Comparison of ENCODE assay signal across 8 cellular contexts in the genomic region with DNA sequence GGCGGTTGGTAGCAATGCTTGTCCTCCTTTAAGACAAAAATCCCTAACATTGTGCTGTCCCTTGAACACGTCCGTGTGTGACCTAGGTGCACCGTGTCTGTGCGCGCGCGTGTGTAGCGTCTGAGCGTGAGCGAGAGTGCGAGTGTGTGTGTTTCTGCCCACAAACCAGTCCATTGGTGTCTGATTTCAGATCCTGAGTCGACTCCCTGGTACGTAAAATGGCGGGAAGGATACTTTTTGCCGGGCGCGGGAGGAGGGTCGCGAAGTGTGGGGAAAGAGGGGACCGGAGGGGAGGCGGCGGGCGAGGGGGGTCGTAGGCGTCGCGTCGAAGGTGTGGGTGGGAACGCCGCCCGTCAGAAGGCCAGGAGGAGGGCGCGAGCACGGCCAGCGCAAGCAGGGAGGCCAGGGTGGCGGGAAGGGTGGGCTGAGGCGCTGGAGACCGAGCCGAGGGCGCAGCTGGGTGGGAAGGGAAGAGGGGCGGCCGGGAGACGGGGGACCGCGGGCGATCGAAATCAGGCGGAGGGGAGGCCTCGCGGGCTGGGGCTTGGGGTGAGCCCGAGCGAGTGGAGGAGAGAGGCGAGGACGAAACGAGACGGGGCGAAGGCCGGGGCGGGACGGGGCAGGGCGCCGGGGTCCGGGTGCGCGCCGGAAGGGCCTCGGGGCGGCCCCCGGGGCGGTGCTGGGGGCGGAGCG. TPM values are rescaled to one million over a fixed set of nuclear protein-coding genes. Genes with fewer than 3 reads are reported as not detected.
A peak's percentile ranks its signal among the peaks of the same experiment; 100 is the strongest.
DNase-seq lines count a peak whose midpoint lies in the region; ATAC-seq, FAIRE-seq and TF ChIP-seq lines count a peak whose summit lies in the region.

No MANE protein-coding gene starts in this region.

- H3K9me3 ChIP-seq in OCI-LY3 (ENCODE audit: insufficient read depth, low read length) (no peaks in the 10 kb centered on the region), suprapubic skin (no peaks in the 10 kb centered on the region)

- 0 out of 2 replicates have a peak, but pooled peaks cover 3% of the 10 kb centered on the region for H3K4me1 ChIP-seq in OCI-LY3 (ENCODE audit: low read length)
- peaks cover 31% of the 10 kb centered on the region for H3K4me1 ChIP-seq in suprapubic skin

- no peaks in the 10 kb centered on the region for H3K79me2 ChIP-seq in OCI-LY3 (ENCODE audit: low read length)

- TF ChIP-seq POLR2A in suprapubic skin (IDR thresholded peaks at IDR 0.05): no peak

- no peak overlapping the region for H3K9ac ChIP-seq in OCI-LY3 (ENCODE audit: low read length)

- TF ChIP-seq EP300 in suprapubic skin (IDR thresholded peaks at IDR 0.05): no peak

- peaks cover 89% of the 10 kb centered on the region for H3K27me3 Mint-ChIP-seq in activated T-cell treated with anti-CD3 and anti-CD28 coated beads, Interleukin-2, amount 50 U/mL, for 24 hours
- H3K27me3 Mint-ChIP-seq in glutamatergic neuron (ENCODE audit: unreplicated experiment): peaks cover 29% of the 10 kb centered on the region

- peaks cover 12% of the 10 kb centered on the region for H3K9me3 Mint-ChIP-seq in activated T-cell treated with anti-CD3 and anti-CD28 coated beads, Interleukin-2, amount 50 U/mL, for 24 hours
- H3K9me3 Mint-ChIP-seq in glutamatergic neuron (ENCODE audit: unreplicated experiment): peaks cover 15% of the 10 kb centered on the region

- no peak for TF ChIP-seq CTCF in OCI-LY3 (IDR thresholded peaks at IDR 0.05; ENCODE audit: low read depth, low read length)
- TF ChIP-seq CTCF in glutamatergic neuron (IDR thresholded peaks at IDR 0.05; ENCODE audit: partially characterized antibody, unreplicated experiment): no peak
- no peak for TF ChIP-seq CTCF in suprapubic skin (IDR thresholded peaks at IDR 0.05)
- no peak for TF ChIP-seq CTCF in D721Med (IDR thresholded peaks at IDR 0.05; ENCODE audit: insufficient read depth, missing control alignments)

- H3K27me3 ChIP-seq in OCI-LY3 (ENCODE audit: low read depth, low read length): no peaks in the 10 kb centered on the region
- peaks cover 100% of the 10 kb centered on the region for H3K27me3 ChIP-seq in suprapubic skin

- peak overlapping the region; percentile 76 for H3K4me3 Mint-ChIP-seq in activated T-cell treated with anti-CD3 and anti-CD28 coated beads, Interleukin-2, amount 50 U/mL, for 24 hours
- H3K4me3 Mint-ChIP-seq in glutamatergic neuron (ENCODE audit: unreplicated experiment): peak overlapping the region; percentile 60

- no peaks in the 10 kb centered on the region for H4K20me1 ChIP-seq in OCI-LY3 (ENCODE audit: insufficient read depth, low read length)

- no peak overlapping the region for H2AFZ ChIP-seq in OCI-LY3 (ENCODE audit: low read depth, low read length)

- H3K4me1 Mint-ChIP-seq in activated T-cell treated with anti-CD3 and anti-CD28 coated beads, Interleukin-2, amount 50 U/mL, for 24 hours (ENCODE audit: low read depth): peaks cover 23% of the 10 kb centered on the region
- peaks cover 6% of the 10 kb centered on the region for H3K4me1 Mint-ChIP-seq in glutamatergic neuron (ENCODE audit: low read depth, unreplicated experiment)

- H3K4me2 ChIP-seq in OCI-LY3 (ENCODE audit: low read length): peak overlapping the region; percentile 91

- no peak for FAIRE-seq in D721Med (lab: Jason Lieb, UNC)

- ATAC-seq in HG03439 (IDR thresholded peaks at IDR 0.05; ENCODE audit: unreplicated experiment) (no peak), GM18498 (IDR thresholded peaks at IDR 0.05; ENCODE audit: unreplicated experiment) (no peak)

- DNase-seq in activated T-cell treated with anti-CD3 and anti-CD28 coated beads, Interleukin-2, amount 50 U/mL, for 24 hours: peak; percentile 41
- no peak for DNase-seq in activated T-cell treated with anti-CD3 and anti-CD28 coated beads for 4 hours
- DNase-seq in glutamatergic neuron: no peak
- DNase-seq in suprapubic skin (ENCODE audit: low spot score in 2 of 2): no peak
- DNase-seq in D721Med (ENCODE audit: insufficient read length, low spot score): no peak

- 5% methylated on average over 25 of the region's 73 CpGs for WGBS in suprapubic skin

- H3K36me3 ChIP-seq in OCI-LY3 (replicated peaks; ENCODE audit: low read depth, low read length) (no peaks in the 10 kb centered on the region), suprapubic skin (no peaks in the 10 kb centered on the region)

- H3K27ac ChIP-seq in OCI-LY3 (ENCODE audit: low read length) (no peak overlapping the region), suprapubic skin (no peak overlapping the region)

- H3K27ac Mint-ChIP-seq in activated T-cell treated with anti-CD3 and anti-CD28 coated beads, Interleukin-2, amount 50 U/mL, for 24 hours: peak overlapping the region; percentile 63
- no peak overlapping the region for H3K27ac Mint-ChIP-seq in glutamatergic neuron (ENCODE audit: unreplicated experiment)

- H3K4me3 ChIP-seq in OCI-LY3 (ENCODE audit: low read length) (peak overlapping the region; percentile 95), suprapubic skin (peak overlapping the region; percentile 58)

- H3K36me3 Mint-ChIP-seq in activated T-cell treated with anti-CD3 and anti-CD28 coated beads, Interleukin-2, amount 50 U/mL, for 24 hours (ENCODE audit: low read depth): no peaks in the 10 kb centered on the region
- no peaks in the 10 kb centered on the region for H3K36me3 Mint-ChIP-seq in glutamatergic neuron (ENCODE audit: unreplicated experiment)

RNA-seq across cellular contexts. Expression of a gene that starts 8.8 kb away (rescaled TPM):
- total RNA-seq in glutamatergic neuron (ENCODE audit: unreplicated experiment) (0.17 TPM), suprapubic skin (not detected)
